Comparison of ENCODE assay signal across 28 cellular contexts in genomic region chr2:218474527-218474926, GRCh38. TPM values are rescaled to one million over a fixed set of nuclear protein-coding genes. Genes with fewer than 3 reads are reported as not detected.
DNase-seq lines count a peak whose midpoint lies in the region; ATAC-seq and TF ChIP-seq lines count a peak whose summit lies in the region.
"Had no signal": no experiment of that assay in that cellular context is flagged by ENCODE, and none has a peak within 500 bp of the region (broad histone marks: within the 10 kb centered on the region; RNA-seq: fewer than 3 reads in every experiment).

No MANE protein-coding gene starts in this region.

- H4K12ac ChIP-seq in trophoblast cell (ENCODE audit: low read depth, low read length): no peak overlapping the region

- H3K4me3 Mint-ChIP-seq in T-helper 17 cell: no peak overlapping the region
- H3K4me3 Mint-ChIP-seq: IgD-negative memory B cell had no signal

- H3K18ac ChIP-seq in trophoblast cell (ENCODE audit: low read length): no peak overlapping the region

- no peaks in the 10 kb centered on the region for H3K79me1 ChIP-seq in trophoblast cell (ENCODE audit: low read length)

- DNase-seq in AG08395 (ENCODE audit: low spot score): peak; percentile 1
- no peak for DNase-seq in T-helper 17 cell
- DNase-seq in fibroblast of mammary gland (ENCODE audit: low read depth): peak; percentile 9
- DNase-seq in trophoblast cell: peak; percentile 37 to 81
- no peak for DNase-seq in NOMO-1 treated with DMSO at 0.1 percent for 48 hours (lab: John Stamatoyannopoulos, UW; ENCODE audit: unreplicated experiment)
- DNase-seq in stimulated activated CD4-positive, alpha-beta T cell treated with anti-CD3 and anti-CD28 coated beads, Interleukin-4, amount 100 ng/mL, for 4 hours: no peak
- DNase-seq in RKO (ENCODE audit: low spot score): no peak
- DNase-seq: 8988T, ACHN, Calu3, DMS79 treated with DMSO at 0.1 percent for 48 hours, GF-D8, HCEC 1CT, Karpas-422, NCI-H1092 treated with DMSO at 0.1 percent for 48 hours, NCI-H1436, NCI-H187, NCI-H2081 treated with DMSO at 0.1 percent for 48 hours, NCI-H2171 treated with DMSO at 0.1 percent for 48 hours, NCI-H345, NCI-H510A treated with DMSO at 0.1 percent for 48 hours, NCI-H748 treated with DMSO at 0.1 percent for 48 hours, PC-9, Right ventricle myocardium superior, RPMI8226 had no signal

- H3K4me3 ChIP-seq in fibroblast of mammary gland (ENCODE audit: control insufficient read depth, low read depth, low read length) (no peak overlapping the region), trophoblast cell (ENCODE audit: low read depth, low read length) (no peak overlapping the region)
- H3K4me3 ChIP-seq: PC-9 had no signal

- no peaks in the 10 kb centered on the region for H3K27me3 ChIP-seq in trophoblast cell (ENCODE audit: insufficient read depth, low read length)

- H3K23ac ChIP-seq in trophoblast cell (ENCODE audit: low read length): no peak overlapping the region

- no peak for TF ChIP-seq CTCF in fibroblast of mammary gland (conservative IDR thresholded peaks at IDR 0.05; ENCODE audit: control insufficient read depth, insufficient read depth, low read depth, low read length)

- H2BK12ac ChIP-seq in trophoblast cell (ENCODE audit: low read length): no peak overlapping the region

- peaks cover 2% of the 10 kb centered on the region for H3K4me1 Mint-ChIP-seq in T-helper 17 cell

- no peak overlapping the region for H4K91ac ChIP-seq in trophoblast cell (ENCODE audit: low read depth, low read length)

- no peaks in the 10 kb centered on the region for H3K79me2 ChIP-seq in trophoblast cell (ENCODE audit: control insufficient read depth, insufficient read depth, low read length, poor library complexity)

- no peak for ATAC-seq in T-helper 17 cell

- H2BK120ac ChIP-seq in trophoblast cell (ENCODE audit: insufficient read depth, low read length, poor library complexity): no peak overlapping the region

- peaks cover 2% of the 10 kb centered on the region for H3K36me3 Mint-ChIP-seq in T-helper 17 cell (ENCODE audit: low read depth)

- WGBS in trophoblast cell (ENCODE audit: extremely low coverage, insufficient coverage, insufficient read length): no CpG with 5 or more reads among the region's 3 CpGs

- no peak overlapping the region for H3K4me2 ChIP-seq in trophoblast cell (ENCODE audit: low read length)
- H3K4me2 ChIP-seq: PC-9 had no signal

- H3K14ac ChIP-seq in trophoblast cell (ENCODE audit: low read length): no peak overlapping the region

- no peak overlapping the region for H3K9ac ChIP-seq in trophoblast cell (ENCODE audit: low read length)

- H3K4ac ChIP-seq in trophoblast cell (ENCODE audit: low read depth, low read length): no peak overlapping the region

- H2AFZ ChIP-seq in trophoblast cell (ENCODE audit: insufficient read depth, low read length, poor library complexity): no peak overlapping the region
- H2AFZ ChIP-seq: PC-9 had no signal

- H3K4me1 ChIP-seq in trophoblast cell (ENCODE audit: control insufficient read depth in 1 of 2, insufficient read depth in 2 of 2, low read length in 2 of 2): no peaks in the 10 kb centered on the region

- peaks cover 4 to 9% of the 10 kb centered on the region in 2 experiments for H3K36me3 ChIP-seq in trophoblast cell (ENCODE audit: control insufficient read depth in 1 of 2, insufficient read depth in 2 of 2, low read length in 2 of 2)

- H2AK5ac ChIP-seq in trophoblast cell (ENCODE audit: low read length): no peak overlapping the region

- no peak overlapping the region for H4K8ac ChIP-seq in trophoblast cell (ENCODE audit: low read depth, low read length)

- H3K27ac Mint-ChIP-seq in T-helper 17 cell: peak overlapping the region; percentile 45
- H3K27ac Mint-ChIP-seq: IgD-negative memory B cell had no signal

- H3K27ac ChIP-seq in trophoblast cell (ENCODE audit: low read depth, low read length): no peak overlapping the region
- H3K27ac ChIP-seq: PC-9 had no signal

- H3K27me3 Mint-ChIP-seq in T-helper 17 cell: no peaks in the 10 kb centered on the region
- H3K27me3 Mint-ChIP-seq: IgD-negative memory B cell had no signal

- H2BK5ac ChIP-seq in trophoblast cell (ENCODE audit: low read depth, low read length, poor library complexity): no peak overlapping the region

- H3K9me3 ChIP-seq in T-helper 17 cell (ENCODE audit: control insufficient read depth, low read length, poor library complexity, severe bottlenecking) (no peaks in the 10 kb centered on the region), trophoblast cell (ENCODE audit: insufficient read depth, low read depth, low read length) (no peaks in the 10 kb centered on the region)

RNA-seq across cellular contexts. Expression of gene VIL1, which starts 55.6 kb away (rescaled TPM):
- 1 to 10 TPM in 1 of 2 donors, under 1 TPM in 1; 0.32 to 6.2 TPM for total RNA-seq in T-helper 17 cell
- 0.16 and 0.17 TPM in 2 replicates for polyA plus RNA-seq in trophoblast cell (2013)
- total RNA-seq: M059J, PC-9, Right ventricle myocardium superior had no signal
- polyA plus RNA-seq: BJ had no signal

Comparison
In these comparisons a context has a peak if more than half of its experiments do, and no peak if none do; other contexts are left out.
1. DNase-seq: peak in AG08395 (single experiment), fibroblast of mammary gland (single experiment) and trophoblast cell (2 of 2); none in T-helper 17 cell (0 of 3), NOMO-1 treated with DMSO at 0.1 percent for 48 hours (single experiment), stimulated activated CD4-positive, alpha-beta T cell treated with anti-CD3 and anti-CD28 coated beads, Interleukin-4, amount 100 ng/mL, for 4 hours (0 of 2) and RKO (single experiment).